In genomic region chr7:94276797-94277196, GRCh38 we compare ENCODE assay signal across 8 cellular contexts.
DNase-seq lines count a peak whose midpoint lies in the region; ATAC-seq and TF ChIP-seq lines count a peak whose summit lies in the region.

No MANE protein-coding gene starts in this region.

- no peak overlapping the region for H3K27ac Mint-ChIP-seq in effector memory CD8-positive, alpha-beta T cell

- H3K4me3 ChIP-seq in LNCaP clone FGC (ENCODE audit: low read depth, low read length), result no peak overlapping the region

- peak; percentile 53 for ATAC-seq in GM18502 (IDR thresholded peaks at IDR 0.05; ENCODE audit: poor library complexity, unreplicated experiment)
- no peak for ATAC-seq in effector memory CD8-positive, alpha-beta T cell (replicated peaks)
- ATAC-seq in HG02970 (IDR thresholded peaks at IDR 0.05; ENCODE audit: low FRiP score, unreplicated experiment), result no peak
- no peak for ATAC-seq in stimulated activated naive CD8-positive, alpha-beta T cell treated with anti-CD3 and anti-CD28 coated beads, Interleukin-15, Interleukin-2, amounts not matched to agents 100 U/mL and 50 U/mL, for 24 hours

- H3K36me3 Mint-ChIP-seq in effector memory CD8-positive, alpha-beta T cell (ENCODE audit: insufficient read depth), result no peaks in the 10 kb centered on the region

- peak; percentile 37; the same call in 1 of the 2 replicates for TF ChIP-seq CTCF in LNCaP clone FGC (IDR thresholded peaks at IDR 0.05; ENCODE audit: control insufficient read depth, extremely low read depth, insufficient read depth)

- H3K4me1 Mint-ChIP-seq in effector memory CD8-positive, alpha-beta T cell (ENCODE audit: low read depth in 2 of 2), result no peaks in the 10 kb centered on the region

- DNase-seq in LNCaP clone FGC (ENCODE audit: low read depth) (no peak), amniotic epithelial cell (ENCODE audit: low read depth) (peak; percentile 55), medulla oblongata (ENCODE audit: extremely low spot score) (peak; percentile 45), middle frontal gyrus (ENCODE audit: extremely low spot score, low spot score) (no peak)
- no peak for DNase-seq in effector memory CD8-positive, alpha-beta T cell
- DNase-seq in stimulated activated naive CD8-positive, alpha-beta T cell treated with anti-CD3 and anti-CD28 coated beads, Interleukin-15, Interleukin-2, amounts not matched to agents 100 U/mL and 50 U/mL, for 24 hours, result no peak

- H3K9me3 Mint-ChIP-seq in effector memory CD8-positive, alpha-beta T cell, result peaks cover 0 to 2% of the 10 kb centered on the region in 2 donors

- no peaks in the 10 kb centered on the region for H3K27me3 Mint-ChIP-seq in effector memory CD8-positive, alpha-beta T cell

- H3K4me3 Mint-ChIP-seq in effector memory CD8-positive, alpha-beta T cell, result no peak overlapping the region

Comparison
In these comparisons a context has a peak if more than half of its experiments do, and no peak if none do; other contexts are left out.
1. DNase-seq: peak in amniotic epithelial cell (single experiment) and medulla oblongata (single experiment); none in LNCaP clone FGC (single experiment), effector memory CD8-positive, alpha-beta T cell (0 of 3), middle frontal gyrus (single experiment) and stimulated activated naive CD8-positive, alpha-beta T cell treated with anti-CD3 and anti-CD28 coated beads, Interleukin-15, Interleukin-2, amounts not matched to agents 100 U/mL and 50 U/mL, for 24 hours (single experiment).